Comparison of ENCODE assay signal across 1 cellular context in the genomic region with DNA sequence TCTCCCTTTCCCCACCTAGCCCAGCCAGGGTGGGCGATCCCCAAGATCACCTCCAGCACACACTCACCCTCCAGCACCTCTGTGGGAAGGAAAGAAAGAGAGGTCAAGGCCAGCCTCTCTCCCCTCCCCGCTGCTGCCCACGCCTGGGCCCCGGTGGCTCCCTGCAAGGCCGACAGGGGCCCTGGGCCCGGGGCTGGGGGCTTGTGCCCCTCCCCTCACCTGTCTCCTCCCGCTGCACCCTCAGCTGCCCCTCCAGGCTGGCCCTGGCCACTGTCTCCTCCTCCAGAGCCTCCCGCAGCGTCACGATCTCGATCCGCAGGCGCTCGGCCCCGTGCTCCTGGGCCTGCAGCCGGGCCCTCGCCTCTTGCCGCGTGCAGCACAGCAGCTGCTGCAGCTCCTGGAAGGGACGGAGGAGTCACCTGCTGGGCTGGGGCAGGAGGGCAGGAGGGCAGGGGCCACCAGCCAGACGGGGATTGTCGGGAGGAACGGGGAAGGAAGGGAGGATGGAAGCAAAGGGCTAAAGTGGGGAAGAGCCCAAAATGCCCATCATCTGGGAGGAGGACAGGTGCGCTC.
TF ChIP-seq lines count a peak whose summit lies in the region.

No MANE protein-coding gene starts in this region.

TF ChIP-seq in GM23338, 12 proteins besides CTCF, POLR2A, EP300 and RAD21 (continued from another document):
- TF ChIP-seq, protein P1, sequence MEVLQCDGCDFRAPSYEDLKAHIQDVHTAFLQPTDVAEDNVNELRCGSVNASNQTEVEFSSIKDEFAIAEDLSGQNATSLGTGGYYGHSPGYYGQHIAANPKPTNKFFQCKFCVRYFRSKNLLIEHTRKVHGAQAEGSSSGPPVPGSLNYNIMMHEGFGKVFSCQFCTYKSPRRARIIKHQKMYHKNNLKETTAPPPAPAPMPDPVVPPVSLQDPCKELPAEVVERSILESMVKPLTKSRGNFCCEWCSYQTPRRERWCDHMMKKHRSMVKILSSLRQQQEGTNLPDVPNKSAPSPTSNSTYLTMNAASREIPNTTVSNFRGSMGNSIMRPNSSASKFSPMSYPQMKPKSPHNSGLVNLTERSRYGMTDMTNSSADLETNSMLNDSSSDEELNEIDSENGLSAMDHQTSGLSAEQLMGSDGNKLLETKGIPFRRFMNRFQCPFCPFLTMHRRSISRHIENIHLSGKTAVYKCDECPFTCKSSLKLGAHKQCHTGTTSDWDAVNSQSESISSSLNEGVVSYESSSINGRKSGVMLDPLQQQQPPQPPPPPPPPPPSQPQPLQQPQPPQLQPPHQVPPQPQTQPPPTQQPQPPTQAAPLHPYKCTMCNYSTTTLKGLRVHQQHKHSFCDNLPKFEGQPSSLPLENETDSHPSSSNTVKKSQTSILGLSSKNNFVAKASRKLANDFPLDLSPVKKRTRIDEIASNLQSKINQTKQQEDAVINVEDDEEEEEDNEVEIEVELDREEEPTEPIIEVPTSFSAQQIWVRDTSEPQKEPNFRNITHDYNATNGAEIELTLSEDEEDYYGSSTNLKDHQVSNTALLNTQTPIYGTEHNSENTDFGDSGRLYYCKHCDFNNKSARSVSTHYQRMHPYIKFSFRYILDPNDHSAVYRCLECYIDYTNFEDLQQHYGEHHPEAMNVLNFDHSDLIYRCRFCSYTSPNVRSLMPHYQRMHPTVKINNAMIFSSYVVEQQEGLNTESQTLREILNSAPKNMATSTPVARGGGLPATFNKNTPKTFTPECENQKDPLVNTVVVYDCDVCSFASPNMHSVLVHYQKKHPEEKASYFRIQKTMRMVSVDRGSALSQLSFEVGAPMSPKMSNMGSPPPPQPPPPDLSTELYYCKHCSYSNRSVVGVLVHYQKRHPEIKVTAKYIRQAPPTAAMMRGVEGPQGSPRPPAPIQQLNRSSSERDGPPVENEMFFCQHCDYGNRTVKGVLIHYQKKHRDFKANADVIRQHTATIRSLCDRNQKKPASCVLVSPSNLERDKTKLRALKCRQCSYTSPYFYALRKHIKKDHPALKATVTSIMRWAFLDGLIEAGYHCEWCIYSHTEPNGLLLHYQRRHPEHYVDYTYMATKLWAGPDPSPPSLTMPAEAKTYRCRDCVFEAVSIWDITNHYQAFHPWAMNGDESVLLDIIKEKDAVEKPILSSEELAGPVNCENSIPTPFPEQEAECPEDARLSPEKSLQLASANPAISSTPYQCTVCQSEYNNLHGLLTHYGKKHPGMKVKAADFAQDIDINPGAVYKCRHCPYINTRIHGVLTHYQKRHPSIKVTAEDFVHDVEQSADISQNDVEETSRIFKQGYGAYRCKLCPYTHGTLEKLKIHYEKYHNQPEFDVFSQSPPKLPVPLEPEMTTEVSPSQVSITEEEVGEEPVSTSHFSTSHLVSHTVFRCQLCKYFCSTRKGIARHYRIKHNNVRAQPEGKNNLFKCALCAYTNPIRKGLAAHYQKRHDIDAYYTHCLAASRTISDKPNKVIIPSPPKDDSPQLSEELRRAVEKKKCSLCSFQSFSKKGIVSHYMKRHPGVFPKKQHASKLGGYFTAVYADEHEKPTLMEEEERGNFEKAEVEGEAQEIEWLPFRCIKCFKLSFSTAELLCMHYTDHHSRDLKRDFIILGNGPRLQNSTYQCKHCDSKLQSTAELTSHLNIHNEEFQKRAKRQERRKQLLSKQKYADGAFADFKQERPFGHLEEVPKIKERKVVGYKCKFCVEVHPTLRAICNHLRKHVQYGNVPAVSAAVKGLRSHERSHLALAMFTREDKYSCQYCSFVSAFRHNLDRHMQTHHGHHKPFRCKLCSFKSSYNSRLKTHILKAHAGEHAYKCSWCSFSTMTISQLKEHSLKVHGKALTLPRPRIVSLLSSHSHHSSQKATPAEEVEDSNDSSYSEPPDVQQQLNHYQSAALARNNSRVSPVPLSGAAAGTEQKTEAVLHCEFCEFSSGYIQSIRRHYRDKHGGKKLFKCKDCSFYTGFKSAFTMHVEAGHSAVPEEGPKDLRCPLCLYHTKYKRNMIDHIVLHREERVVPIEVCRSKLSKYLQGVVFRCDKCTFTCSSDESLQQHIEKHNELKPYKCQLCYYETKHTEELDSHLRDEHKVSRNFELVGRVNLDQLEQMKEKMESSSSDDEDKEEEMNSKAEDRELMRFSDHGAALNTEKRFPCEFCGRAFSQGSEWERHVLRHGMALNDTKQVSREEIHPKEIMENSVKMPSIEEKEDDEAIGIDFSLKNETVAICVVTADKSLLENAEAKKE (CRISPR knock-in tag; IDR thresholded peaks at IDR 0.05) = no peak
